Comparison of ENCODE assay signal across 1 cellular context in the genomic region with DNA sequence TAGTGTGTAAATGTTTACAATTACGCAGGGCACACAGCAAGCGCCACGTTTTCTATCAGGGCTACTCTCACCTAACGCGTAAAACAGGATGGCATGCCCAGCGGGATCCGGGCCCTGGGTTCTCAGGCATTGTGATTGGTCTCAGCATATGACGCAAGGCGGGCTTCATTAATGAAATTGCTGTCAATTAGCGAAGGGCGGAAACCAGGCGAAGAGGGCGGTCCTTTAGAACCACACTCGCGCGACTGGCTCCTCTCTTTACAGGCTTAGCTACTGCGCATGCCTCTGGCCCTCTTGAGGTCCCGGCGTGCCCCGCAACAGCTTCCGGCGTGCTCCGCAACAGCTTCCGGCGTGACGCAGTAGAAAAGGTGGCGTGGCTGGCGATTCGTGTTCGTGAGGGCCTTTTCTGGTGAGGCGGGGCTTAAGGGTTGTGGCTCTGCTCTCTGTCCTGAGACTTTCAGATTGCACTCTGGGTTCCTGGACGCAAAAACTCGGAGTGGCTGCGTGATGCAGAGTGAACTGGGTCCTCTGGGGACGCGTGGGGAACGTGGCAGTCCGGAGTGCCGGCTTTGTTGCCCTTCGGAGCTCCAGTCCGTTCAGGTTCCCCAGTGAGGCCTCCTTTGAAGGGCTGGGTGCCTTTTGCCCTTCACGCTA.
TF ChIP-seq lines count a peak whose summit lies in the region.

No MANE protein-coding gene starts in this region.

TF ChIP-seq in PFSK-1, 5 proteins besides CTCF, POLR2A, EP300 and RAD21:
- no peak for TF ChIP-seq FOXP2 (optimal IDR thresholded peaks at IDR 0.05; ENCODE audit: borderline replicate concordance, extremely low read depth, extremely low read length, insufficient read depth)
- TF ChIP-seq, protein P1, sequence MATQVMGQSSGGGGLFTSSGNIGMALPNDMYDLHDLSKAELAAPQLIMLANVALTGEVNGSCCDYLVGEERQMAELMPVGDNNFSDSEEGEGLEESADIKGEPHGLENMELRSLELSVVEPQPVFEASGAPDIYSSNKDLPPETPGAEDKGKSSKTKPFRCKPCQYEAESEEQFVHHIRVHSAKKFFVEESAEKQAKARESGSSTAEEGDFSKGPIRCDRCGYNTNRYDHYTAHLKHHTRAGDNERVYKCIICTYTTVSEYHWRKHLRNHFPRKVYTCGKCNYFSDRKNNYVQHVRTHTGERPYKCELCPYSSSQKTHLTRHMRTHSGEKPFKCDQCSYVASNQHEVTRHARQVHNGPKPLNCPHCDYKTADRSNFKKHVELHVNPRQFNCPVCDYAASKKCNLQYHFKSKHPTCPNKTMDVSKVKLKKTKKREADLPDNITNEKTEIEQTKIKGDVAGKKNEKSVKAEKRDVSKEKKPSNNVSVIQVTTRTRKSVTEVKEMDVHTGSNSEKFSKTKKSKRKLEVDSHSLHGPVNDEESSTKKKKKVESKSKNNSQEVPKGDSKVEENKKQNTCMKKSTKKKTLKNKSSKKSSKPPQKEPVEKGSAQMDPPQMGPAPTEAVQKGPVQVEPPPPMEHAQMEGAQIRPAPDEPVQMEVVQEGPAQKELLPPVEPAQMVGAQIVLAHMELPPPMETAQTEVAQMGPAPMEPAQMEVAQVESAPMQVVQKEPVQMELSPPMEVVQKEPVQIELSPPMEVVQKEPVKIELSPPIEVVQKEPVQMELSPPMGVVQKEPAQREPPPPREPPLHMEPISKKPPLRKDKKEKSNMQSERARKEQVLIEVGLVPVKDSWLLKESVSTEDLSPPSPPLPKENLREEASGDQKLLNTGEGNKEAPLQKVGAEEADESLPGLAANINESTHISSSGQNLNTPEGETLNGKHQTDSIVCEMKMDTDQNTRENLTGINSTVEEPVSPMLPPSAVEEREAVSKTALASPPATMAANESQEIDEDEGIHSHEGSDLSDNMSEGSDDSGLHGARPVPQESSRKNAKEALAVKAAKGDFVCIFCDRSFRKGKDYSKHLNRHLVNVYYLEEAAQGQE (IDR thresholded peaks at IDR 0.05; ENCODE audit: insufficient read depth in 1 of 2, low read depth in 2 of 2, low read length in 2 of 2), result no peak
- TF ChIP-seq TAF1 (IDR thresholded peaks at IDR 0.05; ENCODE audit: borderline replicate concordance, insufficient read depth, low read length), result peak; percentile 53; the same call in 1 of the 2 replicates
- peak; percentile 17; the same call in 1 of the 2 replicates for TF ChIP-seq SIN3A (IDR thresholded peaks at IDR 0.05; ENCODE audit: borderline replicate concordance, insufficient read depth, low read length)
- peak; percentile 72 for TF ChIP-seq POLR2AphosphoS5 (IDR thresholded peaks at IDR 0.05; ENCODE audit: low read depth, low read length)
